ENCODE assay signal across 11 cellular contexts in the genomic region with DNA sequence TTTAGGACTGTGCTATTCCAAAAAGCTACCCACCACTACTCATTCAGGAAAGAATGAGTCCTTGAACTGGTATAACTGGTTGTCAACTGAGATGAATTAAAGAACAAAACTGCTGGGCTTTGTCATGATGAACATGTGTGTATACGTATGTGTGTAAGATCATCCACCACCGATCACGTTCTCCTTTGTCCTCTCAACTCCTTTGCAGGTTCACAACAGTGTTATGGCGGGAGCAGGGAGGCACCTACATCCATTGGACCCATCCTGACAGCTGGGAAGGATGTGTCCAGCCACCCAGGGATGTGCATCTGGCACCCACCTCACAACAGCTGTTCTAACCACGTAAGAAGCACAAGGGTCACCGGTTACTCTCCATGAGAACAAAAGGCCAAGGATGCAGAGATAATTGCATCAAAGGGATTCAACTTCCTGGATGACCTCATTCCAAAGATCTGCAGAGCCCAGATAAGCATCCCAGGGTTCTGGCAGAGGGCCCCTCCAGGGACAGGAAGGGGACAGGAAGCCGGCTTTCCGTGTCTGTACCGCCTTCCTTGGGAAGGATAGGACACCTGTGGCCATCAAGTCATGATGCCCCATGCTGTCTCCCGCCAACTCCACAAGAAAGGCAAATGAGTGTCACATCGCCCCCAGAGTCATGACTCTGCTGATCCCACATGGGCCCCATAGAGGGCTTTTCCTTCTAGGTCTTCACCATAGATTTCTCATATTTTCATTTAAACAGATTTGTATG.
DNase-seq lines count a peak whose midpoint lies in the region; TF ChIP-seq lines count a peak whose summit lies in the region.
"Had no signal": no experiment of that assay in that cellular context is flagged by ENCODE, and none has a peak within 500 bp of the region (broad histone marks: within the 10 kb centered on the region; RNA-seq: fewer than 3 reads in every experiment).

No MANE protein-coding gene starts in this region.

- H3K9me3 ChIP-seq in PC-9 (ENCODE audit: insufficient read depth, low read depth), result peaks cover 7% of the 10 kb centered on the region; the same call in 1 of the 2 replicates
- H3K9me3 ChIP-seq: neutrophil had no signal

- H3K4me1 ChIP-seq in PC-9 (replicated peaks; ENCODE audit: insufficient read depth), result peaks cover 59% of the 10 kb centered on the region

- no peaks in the 10 kb centered on the region for H3K36me3 ChIP-seq in PC-9 (ENCODE audit: low read depth)
- H3K36me3 ChIP-seq: neutrophil had no signal

- 0 out of 2 replicates have a peak, but pooled peaks cover 5% of the 10 kb centered on the region for H3K9me2 ChIP-seq in PC-9 (ENCODE audit: insufficient read depth)

- CTCF ChIA-PET in PC-9 (lab: Charles Lee), result no interaction called here

- POLR2A ChIA-PET in PC-9 (lab: Charles Lee; ENCODE audit: unreplicated experiment), result no interaction called here

- no peaks in the 10 kb centered on the region for H4K20me1 ChIP-seq in PC-9 (ENCODE audit: insufficient read depth)

- H3K79me2 ChIP-seq in PC-9 (ENCODE audit: low read depth), result no peaks in the 10 kb centered on the region

- peaks cover 28% of the 10 kb centered on the region for H3F3A ChIP-seq in PC-9 (ENCODE audit: insufficient read depth, low read depth)

- no TSS peak for BruUV-seq in PC-9 (replicated peaks; lab: Mats Ljungman, UMichigan)

- H2AFZ ChIP-seq in PC-9, result no peak overlapping the region

- H3K4me2 ChIP-seq in PC-9, result peak overlapping the region; percentile 72

- intact Hi-C loops in PC-9 (cut with micrococcal nuclease; ENCODE audit: unreplicated experiment), result loop anchor here (5.0 kb wide), 1 partner anchor 82 kb away; no protein-coding TSS in a partner anchor

- peak overlapping the region; percentile 10; the same call in 1 of the 2 replicates for H3K4me3 ChIP-seq in PC-9
- H3K4me3 ChIP-seq in fibroblast of pulmonary artery (replicated peaks; ENCODE audit: low read depth, low read length), result no peak overlapping the region

- peak; percentile 53 to 92 for DNase-seq in PC-9
- DNase-seq in fibroblast of pulmonary artery (ENCODE audit: low read depth), result peak; percentile 50
- DNase-seq in non-pigmented ciliary epithelial cell (ENCODE audit: low read depth), result peak; percentile 22
- DNase-seq in stimulated activated CD8-positive, alpha-beta memory T cell treated with anti-CD3 and anti-CD28 coated beads, Interleukin-4, amount 100 ng/mL, for 48 hours, result no peak
- no peak for DNase-seq in CD1c-positive myeloid dendritic cell (ENCODE audit: extremely low spot score)
- DNase-seq in Ammon's horn (ENCODE audit: low spot score), result no peak
- DNase-seq in stimulated activated CD4-positive, alpha-beta T cell treated with anti-CD3 and anti-CD28 coated beads, Interleukin-2, amount 100 ng/mL, for 48 hours, result no peak
- DNase-seq: cortex of kidney, NCI-H446 treated with DMSO at 0.1 percent for 48 hours had no signal

- peak overlapping the region; percentile 91 for H3K27ac ChIP-seq in PC-9
- H3K27ac ChIP-seq: neutrophil had no signal

- TF ChIP-seq CTCF in GM12873 (IDR thresholded peaks at IDR 0.05; ENCODE audit: insufficient read depth, low read depth, low read length, missing control alignments) (peak; percentile 18), PC-9 (conservative IDR thresholded peaks at IDR 0.05) (no peak), fibroblast of pulmonary artery (IDR thresholded peaks at IDR 0.05; ENCODE audit: low read length, missing control alignments) (no peak)

- no peaks in the 10 kb centered on the region for H3K27me3 ChIP-seq in PC-9 (ENCODE audit: insufficient read depth, low read depth)

Comparison
In these comparisons a context has a peak if more than half of its experiments do, and no peak if none do; other contexts are left out.
1. DNase-seq: peak in PC-9 (2 of 2), fibroblast of pulmonary artery (single experiment) and non-pigmented ciliary epithelial cell (single experiment); none in stimulated activated CD8-positive, alpha-beta memory T cell treated with anti-CD3 and anti-CD28 coated beads, Interleukin-4, amount 100 ng/mL, for 48 hours (single experiment), CD1c-positive myeloid dendritic cell (single experiment), Ammon's horn (single experiment) and stimulated activated CD4-positive, alpha-beta T cell treated with anti-CD3 and anti-CD28 coated beads, Interleukin-2, amount 100 ng/mL, for 48 hours (0 of 2).